In the genomic region with DNA sequence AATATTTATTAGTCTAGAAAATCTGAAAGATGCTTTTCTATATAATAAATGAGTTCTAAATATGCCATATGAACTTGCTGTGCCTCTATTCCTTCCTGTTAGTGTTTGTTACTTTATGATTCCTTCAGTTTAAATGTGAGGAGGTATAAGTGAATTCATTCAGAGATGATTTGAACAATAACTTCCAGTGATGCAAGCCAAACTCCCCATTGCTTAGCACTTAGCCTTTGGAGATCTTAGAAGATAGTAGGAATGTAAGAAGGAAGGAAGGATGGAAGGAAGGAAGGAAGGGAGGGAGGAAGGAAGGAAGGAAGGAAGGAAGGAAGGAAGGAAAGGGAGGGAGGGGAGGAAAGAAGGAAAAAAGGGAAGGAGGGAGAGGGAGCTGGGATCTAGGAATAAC, we compare ENCODE assay signal across 10 cellular contexts. TPM values are rescaled to one million over a fixed set of nuclear protein-coding genes. Genes with fewer than 3 reads are reported as not detected.
"Had no signal": no experiment of that assay in that cellular context is flagged by ENCODE, and none has a peak within 500 bp of the region (broad histone marks: within the 10 kb centered on the region; RNA-seq: fewer than 3 reads in every experiment).

No MANE protein-coding gene starts in this region.

- ATAC-seq: GM23338, K562 had no signal

- H3K4me2 ChIP-seq: GM23338 had no signal

- H3K27ac ChIP-seq: HL-60 had no signal

- H3K4me3 ChIP-seq: GM23338, K562 had no signal

- FAIRE-seq: H1, H54, K562 had no signal

- H2AFZ ChIP-seq: GM23338 had no signal

- DNase-seq: H9, HCEC 1CT, IMR-90, KG1 had no signal

RNA-seq across cellular contexts. Expression of gene MMP13, which starts 25.1 kb away (rescaled TPM):
- total RNA-seq: GM23338, H1, H9, IMR-90, K562 had no signal
- polyA plus RNA-seq: GM23338, H1, IMR-90, K562 had no signal

RNA-seq across cellular contexts. Expression of gene MMP12, which starts 55.7 kb away (rescaled TPM):
- total RNA-seq: GM23338, H1, H9, HT1080, IMR-90, K562 had no signal
- polyA plus RNA-seq: GM23338, H1, IMR-90, K562 had no signal
